21 cellular contexts compared by ENCODE assay signal in the genomic region with DNA sequence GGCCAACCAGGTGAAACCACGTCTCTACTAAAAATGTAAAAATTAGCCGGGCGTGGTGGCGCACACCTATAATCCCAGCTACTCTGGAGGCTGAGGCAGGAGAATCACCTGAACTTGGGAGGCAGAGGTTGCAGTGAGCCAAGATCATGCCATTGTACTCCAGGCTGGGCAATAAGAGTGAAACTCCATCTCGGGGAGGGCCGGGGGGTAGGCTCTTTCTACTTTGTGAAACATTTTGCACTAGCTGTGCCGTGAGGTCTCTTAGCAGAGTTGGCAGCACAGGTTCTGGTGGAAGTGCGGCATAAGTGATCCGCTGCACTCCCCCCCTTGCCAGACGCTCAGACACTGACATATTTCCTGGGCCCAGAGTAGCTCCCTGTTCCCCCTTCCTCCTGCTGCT. TPM values are rescaled to one million over a fixed set of nuclear protein-coding genes. Genes with fewer than 3 reads are reported as not detected.
A peak's percentile ranks its signal among the peaks of the same experiment; 100 is the strongest.
DNase-seq lines count a peak whose midpoint lies in the region; ATAC-seq, FAIRE-seq and TF ChIP-seq lines count a peak whose summit lies in the region.
"Had no signal": no experiment of that assay in that cellular context is flagged by ENCODE, and none has a peak within 500 bp of the region (broad histone marks: within the 10 kb centered on the region; RNA-seq: fewer than 3 reads in every experiment).

No MANE protein-coding gene starts in this region.

- H3K36me3 Mint-ChIP-seq in H9 (ENCODE audit: insufficient read depth in 1 of 3, low read depth in 3 of 3) (peaks cover 20 to 32% (median 28%) of the 10 kb centered on the region in 3 experiments), chondrocyte (ENCODE audit: low read depth) (peaks cover 17% of the 10 kb centered on the region), mesothelial cell of epicardium (peaks cover 10% of the 10 kb centered on the region)

- no peak overlapping the region for H2AK5ac ChIP-seq in H9 (ENCODE audit: insufficient read length, low read length)

- H3K4me3 ChIP-seq in HepG2 (replicated peaks in 1 of 3; ENCODE audit: insufficient read depth in 1 of 3, low read depth in 2 of 3, low read length in 3 of 3), result no peak overlapping the region
- H3K4me3 ChIP-seq: BLaER1 treated with 17β-estradiol and CSF1 and Interleukin-3, amounts not matched to agents 10 nM and 100 nM; PC-9; SJCRH30 had no signal

- no peak overlapping the region for H3K18ac ChIP-seq in H9 (ENCODE audit: insufficient read length, low read depth, low read length)

- CTCF ChIA-PET in HepG2 (lab: Yijun Ruan, JAX; ENCODE audit: low intra/inter-chr PET ratio, low total read pairs), result no interaction called here

- H3K4me1 Mint-ChIP-seq in H9 (peaks cover 34 to 35% of the 10 kb centered on the region in 2 experiments), chondrocyte (ENCODE audit: low read depth) (peaks cover 41% of the 10 kb centered on the region), mesothelial cell of epicardium (peaks cover 20% of the 10 kb centered on the region)

- H3K56ac ChIP-seq in H9 (ENCODE audit: insufficient read length, low read depth, low read length), result no peak overlapping the region

- H3T11ph ChIP-seq in H9 (ENCODE audit: low read length), result no peak overlapping the region

- no peak overlapping the region for H2BK120ac ChIP-seq in H9 (ENCODE audit: low read depth, low read length, poor library complexity, severe bottlenecking)

- H2BK12ac ChIP-seq in H9 (ENCODE audit: insufficient read length, low read depth, low read length), result no peak overlapping the region

- H2AFZ ChIP-seq in H9 (ENCODE audit: low read length), result no peak overlapping the region
- no peak overlapping the region for H2AFZ ChIP-seq in HepG2 (ENCODE audit: low read length)
- H2AFZ ChIP-seq: PC-9 had no signal

- H3K23me2 ChIP-seq in H9 (ENCODE audit: insufficient read length, low read depth, low read length, poor library complexity, severe bottlenecking), result no peaks in the 10 kb centered on the region

- H3K27me3 Mint-ChIP-seq in H9 (ENCODE audit: low read depth) (no peaks in the 10 kb centered on the region), chondrocyte (ENCODE audit: low read depth) (no peaks in the 10 kb centered on the region), mesothelial cell of epicardium (ENCODE audit: low read depth) (no peaks in the 10 kb centered on the region)
- H3K27me3 Mint-ChIP-seq: CD8-positive, alpha-beta memory T cell; IgD-negative memory B cell had no signal

- TF ChIP-seq POLR2A in HepG2 (IDR thresholded peaks at IDR 0.05; ENCODE audit: insufficient read depth in 1 of 2, low read depth in 2 of 2, low read length in 2 of 2), result no peak; a peak in 1 of 4 replicates

- DNase-seq in H9 (no peak), chondrocyte (ENCODE audit: low spot score) (peak; percentile 49), mesothelial cell of epicardium (ENCODE audit: low spot score in 2 of 2, unreplicated experiment in 2 of 2) (no peak), substantia nigra (lab: John Stamatoyannopoulos, UW) (no peak), HepG2 (ENCODE audit: low spot score) (no peak)
- DNase-seq in activated effector memory CD4-positive, alpha-beta T cell treated with anti-CD3 and anti-CD28 coated beads, Interleukin-2, amount 50 U/mL, for 16 hours, result no peak
- DNase-seq: Karpas-422, NCI-H1092, NCI-H1436 treated with DMSO at 0.1 percent for 48 hours, NCI-H2029, NCI-H2171, NCI-H526, PC-9, SJCRH30 had no signal

- no peak for TF ChIP-seq EP300 in HepG2 (IDR thresholded peaks at IDR 0.05; ENCODE audit: low read depth in 2 of 2, low read length in 2 of 2)
- no peak for TF ChIP-seq EP300 in HepG2 (CRISPR knock-in tag; IDR thresholded peaks at IDR 0.05; ENCODE audit: borderline replicate concordance)

- TF ChIP-seq CTCF in H9 (conservative IDR thresholded peaks at IDR 0.05), result no peak
- TF ChIP-seq CTCF in chondrocyte (IDR thresholded peaks at IDR 0.05), result no peak
- TF ChIP-seq CTCF in mesothelial cell of epicardium (IDR thresholded peaks at IDR 0.05; ENCODE audit: unreplicated experiment), result no peak
- no peak for TF ChIP-seq CTCF in HepG2 (CRISPR knock-in tag; IDR thresholded peaks at IDR 0.05)

- H3K9me3 ChIP-seq in H9 (ENCODE audit: control insufficient read depth, low read depth, low read length), result no peaks in the 10 kb centered on the region
- H3K9me3 ChIP-seq in HepG2 (ENCODE audit: low read length), result no peaks in the 10 kb centered on the region
- H3K9me3 ChIP-seq: BLaER1 treated with 17β-estradiol and CSF1 and Interleukin-3, amounts not matched to agents 10 nM and 100 nM; SJCRH30 had no signal

- H3K27me3 ChIP-seq in H9 (ENCODE audit: insufficient read depth, low read length) (no peaks in the 10 kb centered on the region), HepG2 (ENCODE audit: control insufficient read depth in 1 of 2, insufficient read depth in 2 of 2, low read length in 2 of 2) (no peaks in the 10 kb centered on the region)
- H3K27me3 ChIP-seq: BLaER1 treated with 17β-estradiol and CSF1 and Interleukin-3, amounts not matched to agents 10 nM and 100 nM; SJCRH30 had no signal

- H3K79me2 ChIP-seq in H9 (ENCODE audit: insufficient read depth, low read length) (no peaks in the 10 kb centered on the region), HepG2 (ENCODE audit: insufficient read depth, low read length) (no peaks in the 10 kb centered on the region)

- TF ChIP-seq RAD21 in HepG2 (CRISPR knock-in tag; IDR thresholded peaks at IDR 0.05), result no peak

- H2BK5ac ChIP-seq in H9 (ENCODE audit: insufficient read length, low read length), result no peak overlapping the region

- H4K91ac ChIP-seq in H9 (ENCODE audit: insufficient read length, low read depth, low read length), result no peak overlapping the region

- intact Hi-C loops in HepG2 (cut with micrococcal nuclease; ENCODE audit: unreplicated experiment), result no loop called here

- no peak overlapping the region for H4K8ac ChIP-seq in H9 (replicated peaks; ENCODE audit: insufficient read length, low read depth, low read length)

- H4K20me1 ChIP-seq in H9 (ENCODE audit: control insufficient read depth, insufficient read depth, insufficient read length), result no peaks in the 10 kb centered on the region
- no peaks in the 10 kb centered on the region for H4K20me1 ChIP-seq in HepG2 (ENCODE audit: insufficient read depth, low read length)

- H2BK15ac ChIP-seq in H9 (ENCODE audit: low read depth, low read length), result no peak overlapping the region

- peaks cover 30 to 52% of the 10 kb centered on the region in 2 experiments for H3K36me3 ChIP-seq in HepG2 (replicated peaks in 1 of 2; ENCODE audit: control insufficient read depth in 1 of 2, insufficient read depth in 2 of 2, low read length in 2 of 2)
- H3K36me3 ChIP-seq: SJCRH30 had no signal

- H3K4me1 ChIP-seq in H9 (ENCODE audit: insufficient read depth, low read length) (peaks cover 13% of the 10 kb centered on the region), HepG2 (ENCODE audit: insufficient read depth, low read length) (no peaks in the 10 kb centered on the region)
- H3K4me1 ChIP-seq: SJCRH30 had no signal

- in situ Hi-C loops in HepG2 (cut with HindIII; ENCODE audit: extremely low pct_ligation_motif_present, low pct_unique_long_range_greater_than_20kb), result loop anchor here (5.0 to 25.0 kb wide), 2 partner anchors 449 to 704 kb away; no protein-coding TSS in a partner anchor

- H3K27ac ChIP-seq in H9 (ENCODE audit: insufficient read length, low read depth, low read length) (no peak overlapping the region), substantia nigra (ENCODE audit: low read depth, low read length, poor library complexity, severe bottlenecking) (peak overlapping the region; percentile 83), HepG2 (ENCODE audit: extremely low read length, insufficient read depth, low read length) (no peak overlapping the region)
- H3K27ac ChIP-seq: BLaER1 treated with 17β-estradiol and CSF1 and Interleukin-3, amounts not matched to agents 10 nM and 100 nM; PC-9; SJCRH30 had no signal

- H3K4me2 ChIP-seq in H9 (ENCODE audit: insufficient read depth, insufficient read length, low read length) (no peak overlapping the region), HepG2 (ENCODE audit: low read depth, low read length) (no peak overlapping the region)
- H3K4me2 ChIP-seq: BLaER1 treated with 17β-estradiol and CSF1 and Interleukin-3, amounts not matched to agents 10 nM and 100 nM; PC-9 had no signal

- ATAC-seq in HG03095 (IDR thresholded peaks at IDR 0.05; ENCODE audit: unreplicated experiment) (no peak), HepG2 (no peak)

- WGBS in H9 (ENCODE audit: extremely low coverage, insufficient read length, low lambda C conversion rate), result no CpG with 5 or more reads among the region's 10 CpGs
- WGBS in HepG2 (ENCODE audit: low lambda C conversion rate), result 95% methylated on average over 10 of the region's 10 CpGs

- no peak overlapping the region for H3K14ac ChIP-seq in H9 (ENCODE audit: insufficient read depth, low read length)

- H3K9ac ChIP-seq in H9 (ENCODE audit: extremely low read depth, insufficient read length, low read length) (no peak overlapping the region), HepG2 (ENCODE audit: insufficient read depth, low read depth, low read length) (no peak overlapping the region)
- H3K9ac ChIP-seq: BLaER1 treated with 17β-estradiol and CSF1 and Interleukin-3, amounts not matched to agents 10 nM and 100 nM had no signal

- FAIRE-seq in HepG2 (lab: Jason Lieb, UNC), result no peak
- FAIRE-seq: D721Med, GM12891, GM18507 had no signal

- no peak overlapping the region for H4K5ac ChIP-seq in H9 (ENCODE audit: insufficient read length, low read depth, low read length)

- BruUV-seq in HepG2 (replicated peaks; lab: Mats Ljungman, UMichigan), result no TSS peak

- no peak overlapping the region for H2BK20ac ChIP-seq in H9 (ENCODE audit: low read depth, low read length, poor library complexity, severe bottlenecking)

- POLR2A ChIA-PET in HepG2 (lab: Yijun Ruan, JAX), result no interaction called here

- H3K9me3 Mint-ChIP-seq in H9 (no peaks in the 10 kb centered on the region), chondrocyte (ENCODE audit: low read depth) (no peaks in the 10 kb centered on the region), mesothelial cell of epicardium (no peaks in the 10 kb centered on the region)
- H3K9me3 Mint-ChIP-seq: CD8-positive, alpha-beta memory T cell; IgD-negative memory B cell had no signal

- no peak overlapping the region for H3K4me3 Mint-ChIP-seq in H9
- H3K4me3 Mint-ChIP-seq in chondrocyte (ENCODE audit: unreplicated experiment), result no peak overlapping the region
- H3K4me3 Mint-ChIP-seq in mesothelial cell of epicardium, result no peak overlapping the region
- H3K4me3 Mint-ChIP-seq: CD8-positive, alpha-beta memory T cell; IgD-negative memory B cell had no signal

- H3K27ac Mint-ChIP-seq in H9, result peak overlapping the region; percentile 48 to 59 (median 56); a peak in 3 of 7 replicates
- peak overlapping the region; percentile 10 for H3K27ac Mint-ChIP-seq in chondrocyte (ENCODE audit: unreplicated experiment)
- peak overlapping the region; percentile 19 for H3K27ac Mint-ChIP-seq in mesothelial cell of epicardium
- H3K27ac Mint-ChIP-seq: IgD-negative memory B cell had no signal

- no peak overlapping the region for H3K23ac ChIP-seq in H9 (ENCODE audit: insufficient read length, low read depth, low read length)

- H3K4ac ChIP-seq in H9 (ENCODE audit: low read depth, low read length), result no peak overlapping the region

- no peaks in the 10 kb centered on the region for H3K79me1 ChIP-seq in H9 (ENCODE audit: insufficient read depth, low read depth, low read length, poor library complexity, severe bottlenecking)

RNA-seq across cellular contexts. Expression of a gene that starts 24.5 kb away (rescaled TPM):
- total RNA-seq in H9 (2021) (27.3 and 29.3 TPM in 2 replicates), chondrocyte (16.2 to 24.7 TPM (median 17.2 TPM) in 3 replicates), mesothelial cell of epicardium (26.1 to 27.8 TPM (median 26.6 TPM) in 3 replicates), HepG2 (2016; rRNA removed; fragmentation: Illumina TruSeq; extraction: Trizol) (24.5 and 32.8 TPM in 2 replicates)
- 43.3 and 56.1 TPM in 2 replicates for total RNA-seq in HepG2 (2016; cell fraction: cytosol; rRNA removed; fragmentation: Illumina TruSeq; extraction: Trizol; ENCODE audit: low read depth)
- total RNA-seq in HepG2 (2016; cell fraction: insoluble cytoplasmic fraction; rRNA removed; fragmentation: Illumina TruSeq; extraction: Trizol), result 26.0 and 30.5 TPM in 2 replicates
- total RNA-seq in HepG2 (2016; cell fraction: membrane; rRNA removed; fragmentation: Illumina TruSeq; extraction: Trizol), result 33.3 and 46.1 TPM in 2 replicates
- 22.5 and 24.0 TPM in 2 replicates for total RNA-seq in HepG2 (2016; cell fraction: nucleus; rRNA removed; fragmentation: Illumina TruSeq; extraction: Trizol)
- polyA plus RNA-seq in HepG2 (2011; rRNA removed), result 28.5 and 32.8 TPM in 2 replicates
- polyA plus RNA-seq in HepG2 (2011; cell fraction: cytosol; rRNA removed), result 24.5 and 48.7 TPM in 2 replicates
- polyA plus RNA-seq in HepG2 (2011; cell fraction: nucleus; rRNA removed), result 39.7 and 47.3 TPM in 2 replicates
- polyA plus RNA-seq in HepG2 (2012), result 24.7 TPM in 2 replicates
- 40.0 and 56.6 TPM in 2 replicates for polyA plus RNA-seq in HepG2 (2016; cell fraction: cytosol; fragmentation: Illumina TruSeq; extraction: Trizol; ENCODE audit: low read depth)
- polyA plus RNA-seq in HepG2 (2016; cell fraction: insoluble cytoplasmic fraction; fragmentation: Illumina TruSeq; extraction: Trizol; ENCODE audit: low read depth), result 25.9 and 30.2 TPM in 2 replicates
- polyA plus RNA-seq in HepG2 (2016; cell fraction: membrane; fragmentation: Illumina TruSeq; extraction: Trizol; ENCODE audit: low read depth), result 27.5 and 37.6 TPM in 2 replicates
- polyA plus RNA-seq in HepG2 (2016; cell fraction: nucleus; fragmentation: Illumina TruSeq; extraction: Trizol; ENCODE audit: insufficient read depth, low read depth), result 36.5 and 39.2 TPM in 2 replicates
- 28.6 and 43.2 TPM in 2 replicates for polyA minus RNA-seq in HepG2 (2011; rRNA and poly(A)+ RNA removed; ENCODE audit: low replicate concordance)
- polyA minus RNA-seq in HepG2 (2011; cell fraction: cytosol; rRNA and poly(A)+ RNA removed), result 12.1 and 14.2 TPM in 2 replicates
- polyA minus RNA-seq in HepG2 (2011; cell fraction: nucleus; rRNA and poly(A)+ RNA removed), result 23.0 and 28.2 TPM in 2 replicates

RNA-seq across cellular contexts. Expression of a gene that starts 55.8 kb away (rescaled TPM):
- total RNA-seq in H9 (2021) (317 and 320 TPM in 2 replicates), chondrocyte (109 to 119 TPM (median 117 TPM) in 3 replicates), mesothelial cell of epicardium (110 to 121 TPM (median 114 TPM) in 3 replicates), HepG2 (2016; rRNA removed; fragmentation: Illumina TruSeq; extraction: Trizol) (9.3 and 10.3 TPM in 2 replicates)
- total RNA-seq in HepG2 (2016; cell fraction: cytosol; rRNA removed; fragmentation: Illumina TruSeq; extraction: Trizol; ENCODE audit: low read depth), result 4.4 and 4.7 TPM in 2 replicates
- total RNA-seq in HepG2 (2016; cell fraction: insoluble cytoplasmic fraction; rRNA removed; fragmentation: Illumina TruSeq; extraction: Trizol), result 7.4 and 10.0 TPM in 2 replicates
- 7.0 TPM in 2 replicates for total RNA-seq in HepG2 (2016; cell fraction: membrane; rRNA removed; fragmentation: Illumina TruSeq; extraction: Trizol)
- total RNA-seq in HepG2 (2016; cell fraction: nucleus; rRNA removed; fragmentation: Illumina TruSeq; extraction: Trizol), result 4.2 TPM in 2 replicates
- polyA plus RNA-seq in HepG2 (2011; rRNA removed), result 23.6 and 39.5 TPM in 2 replicates
- polyA plus RNA-seq in HepG2 (2011; cell fraction: cytosol; rRNA removed), result 33.6 and 35.1 TPM in 2 replicates
- 20.7 and 31.9 TPM in 2 replicates for polyA plus RNA-seq in HepG2 (2011; cell fraction: nucleus; rRNA removed)
- polyA plus RNA-seq in HepG2 (2012), result 18.7 and 50.4 TPM in 2 replicates
- polyA plus RNA-seq in HepG2 (2016; cell fraction: cytosol; fragmentation: Illumina TruSeq; extraction: Trizol; ENCODE audit: low read depth), result 3.0 and 3.6 TPM in 2 replicates
- polyA plus RNA-seq in HepG2 (2016; cell fraction: insoluble cytoplasmic fraction; fragmentation: Illumina TruSeq; extraction: Trizol; ENCODE audit: low read depth), result 8.6 and 11.7 TPM in 2 replicates
- 4.9 and 7.1 TPM in 2 replicates for polyA plus RNA-seq in HepG2 (2016; cell fraction: membrane; fragmentation: Illumina TruSeq; extraction: Trizol; ENCODE audit: low read depth)
- polyA plus RNA-seq in HepG2 (2016; cell fraction: nucleus; fragmentation: Illumina TruSeq; extraction: Trizol; ENCODE audit: insufficient read depth, low read depth), result 6.5 and 6.8 TPM in 2 replicates
- polyA minus RNA-seq in HepG2 (2011; rRNA and poly(A)+ RNA removed; ENCODE audit: low replicate concordance), result 39.5 TPM in 1 of 2 replicates, not detected in the other
- polyA minus RNA-seq in HepG2 (2011; cell fraction: cytosol; rRNA and poly(A)+ RNA removed), result 20.2 and 27.6 TPM in 2 replicates
- 4.5 and 11.2 TPM in 2 replicates for polyA minus RNA-seq in HepG2 (2011; cell fraction: nucleus; rRNA and poly(A)+ RNA removed)
